In genomic region chr2:136149011-136149410, GRCh38 we compare ENCODE assay signal across 17 cellular contexts. TPM values are rescaled to one million over a fixed set of nuclear protein-coding genes. Genes with fewer than 3 reads are reported as not detected.
A peak's percentile ranks its signal among the peaks of the same experiment; 100 is the strongest.
DNase-seq lines count a peak whose midpoint lies in the region; TF ChIP-seq lines count a peak whose summit lies in the region.
"Had no signal": no experiment of that assay in that cellular context is flagged by ENCODE, and none has a peak within 500 bp of the region (broad histone marks: within the 10 kb centered on the region; RNA-seq: fewer than 3 reads in every experiment).

No MANE protein-coding gene starts in this region.

- in situ Hi-C loops in ACHN (cut with HindIII; ENCODE audit: low pct_ligation_motif_present, low pct_unique_long_range_greater_than_20kb, low sequenced_read_pairs), result no loop called here

- no peaks in the 10 kb centered on the region for H3K4me1 Mint-ChIP-seq in endothelial cell (ENCODE audit: unreplicated experiment)
- H3K4me1 Mint-ChIP-seq: GM23338 had no signal

- intact Hi-C loops in posterior vena cava (cut with DNase I), result no loop called here

- H3K27ac Mint-ChIP-seq in endothelial cell (ENCODE audit: unreplicated experiment), result no peak overlapping the region
- H3K27ac Mint-ChIP-seq: B cell; CD8-positive, alpha-beta T cell; GM23338; HFFc6 had no signal

- H3K9me3 Mint-ChIP-seq in endothelial cell (ENCODE audit: unreplicated experiment), result no peaks in the 10 kb centered on the region
- H3K9me3 Mint-ChIP-seq: CD8-positive, alpha-beta T cell; GM23338 had no signal

- peak; percentile 25 for DNase-seq in Ammon's horn (ENCODE audit: low spot score)
- DNase-seq in endothelial cell (ENCODE audit: low spot score), result no peak
- peak; percentile 9 for DNase-seq in islet precursor cell
- DNase-seq in posterior vena cava (ENCODE audit: low spot score), result peak; percentile 32
- no peak for DNase-seq in NAMALWA (ENCODE audit: low spot score)
- no peak for DNase-seq in ACHN
- no peak for DNase-seq in ecto neural progenitor cell (ENCODE audit: low spot score)
- DNase-seq in NCI-H187 treated with DMSO at 0.1 percent for 48 hours (lab: John Stamatoyannopoulos, UW), result no peak
- DNase-seq: 8988T; Caco-2; CD4-positive, CD25-positive, alpha-beta regulatory T cell; CD8-positive, alpha-beta T cell; DMS153; DND-41; HFFc6 had no signal

- no peaks in the 10 kb centered on the region for H3K27me3 Mint-ChIP-seq in endothelial cell (ENCODE audit: unreplicated experiment)
- H3K27me3 Mint-ChIP-seq: B cell had no signal

- no peak for TF ChIP-seq CTCF in endothelial cell (IDR thresholded peaks at IDR 0.05; ENCODE audit: unreplicated experiment)

- peak overlapping the region; percentile 12 for H3K4me3 Mint-ChIP-seq in endothelial cell (ENCODE audit: unreplicated experiment)
- H3K4me3 Mint-ChIP-seq: B cell; CD4-positive, CD25-positive, alpha-beta regulatory T cell; CD8-positive, alpha-beta T cell; GM23338; HFFc6 had no signal

- H3K36me3 Mint-ChIP-seq in endothelial cell (ENCODE audit: low read depth, unreplicated experiment), result no peaks in the 10 kb centered on the region
- H3K36me3 Mint-ChIP-seq: CD8-positive, alpha-beta T cell had no signal

RNA-seq across cellular contexts. Expression of gene CXCR4, which starts 31.1 kb away (rescaled TPM):
- total RNA-seq in endothelial cell (ENCODE audit: unreplicated experiment) (255 TPM), posterior vena cava (1 to 10 TPM; 7.8 to 8.3 TPM)
- total RNA-seq: HFFc6 had no signal

Comparison
In these comparisons a context has a peak if more than half of its experiments do, and no peak if none do; other contexts are left out.
1. DNase-seq: peak in Ammon's horn (single experiment), islet precursor cell (single experiment) and posterior vena cava (single experiment); none in endothelial cell (single experiment), NAMALWA (single experiment), ACHN (single experiment), ecto neural progenitor cell (single experiment) and NCI-H187 treated with DMSO at 0.1 percent for 48 hours (single experiment).
2. RNA of gene CXCR4, which starts 31.1 kb away (total RNA-seq): 255 TPM in endothelial cell (single experiment); 7.8 to 8.3 TPM in posterior vena cava; every median in the first group is over 10 times any median in the second.